8 cellular contexts compared by ENCODE assay signal in genomic region chr16:31105677-31106213, GRCh38. TPM values are rescaled to one million over a fixed set of nuclear protein-coding genes. Genes with fewer than 3 reads are reported as not detected.
DNase-seq lines count a peak whose midpoint lies in the region; ATAC-seq and TF ChIP-seq lines count a peak whose summit lies in the region.

No MANE protein-coding gene starts in this region.

- peak overlapping the region; percentile 86 for H2AFZ ChIP-seq in osteoblast (ENCODE audit: low read length)

- ATAC-seq in HG02759 (IDR thresholded peaks at IDR 0.05; ENCODE audit: unreplicated experiment) (peak; percentile 43), HG02840 (IDR thresholded peaks at IDR 0.05; ENCODE audit: low FRiP score, unreplicated experiment) (no peak)

- H3K4me2 ChIP-seq in osteoblast (ENCODE audit: insufficient read depth, low read length) = peak overlapping the region; percentile 72

- WGBS in suprapubic skin = 9% methylated on average over 33 of the region's 33 CpGs

- TF ChIP-seq POLR2A in Peyer's patch (IDR thresholded peaks at IDR 0.05) = no peak
- no peak for TF ChIP-seq POLR2A in suprapubic skin (IDR thresholded peaks at IDR 0.05)

- H3K9me3 ChIP-seq in Peyer's patch (no peaks in the 10 kb centered on the region), osteoblast (ENCODE audit: low read depth, low read length) (no peaks in the 10 kb centered on the region), suprapubic skin (no peaks in the 10 kb centered on the region)

- no peak for TF ChIP-seq EP300 in suprapubic skin (IDR thresholded peaks at IDR 0.05)

- H3K4me3 ChIP-seq in Peyer's patch (peak overlapping the region in 1 of 4 donors; percentile 25), osteoblast (ENCODE audit: insufficient read depth, low read length) (peak overlapping the region; percentile 58), suprapubic skin (peak overlapping the region; percentile 29)

- peak; percentile 76 to 86 (median 82) for TF ChIP-seq CTCF in Peyer's patch (IDR thresholded peaks at IDR 0.05)
- peak; percentile 59 for TF ChIP-seq CTCF in osteoblast (IDR thresholded peaks at IDR 0.05; ENCODE audit: extremely low read depth, low read depth, low read length)
- peak; percentile 67 to 84 for TF ChIP-seq CTCF in suprapubic skin (IDR thresholded peaks at IDR 0.05)

- H4K20me1 ChIP-seq in osteoblast (ENCODE audit: insufficient read depth, low read length) = no peaks in the 10 kb centered on the region

- H3K27ac ChIP-seq in Peyer's patch (peak overlapping the region in 3 of 4 donors; percentile 23 to 46 (median 32)), osteoblast (ENCODE audit: low read depth, low read length) (peak overlapping the region; percentile 48), suprapubic skin (no peak overlapping the region)

- peaks cover 0 to 19% (median 11%) of the 10 kb centered on the region in 4 donors for H3K4me1 ChIP-seq in Peyer's patch
- H3K4me1 ChIP-seq in osteoblast (ENCODE audit: insufficient read depth, low read length) = peaks cover 17% of the 10 kb centered on the region
- peaks cover 35% of the 10 kb centered on the region for H3K4me1 ChIP-seq in suprapubic skin

- DNase-seq in EL (peak; percentile 67), Peyer's patch (peak; percentile 83 to 92 (median 89)), activated T-helper 1 cell treated with Interleukin-2 at 50 U/mL for 16 hours (ENCODE audit: low read depth) (peak; percentile 52), fibroblast of the conjunctiva (ENCODE audit: low read depth) (peak; percentile 31), osteoblast (ENCODE audit: insufficient read length, low spot score, missing footprints) (peak; percentile 99), suprapubic skin (ENCODE audit: low spot score in 2 of 2) (peak; percentile 92 to 95)

- H3K36me3 ChIP-seq in Peyer's patch = peaks cover 0 to 13% (median 0%) of the 10 kb centered on the region in 3 donors
- H3K36me3 ChIP-seq in osteoblast (ENCODE audit: insufficient read depth, low read length) = peaks cover 14% of the 10 kb centered on the region
- H3K36me3 ChIP-seq in suprapubic skin = peaks cover 15% of the 10 kb centered on the region

- H3K27me3 ChIP-seq in Peyer's patch (no peaks in the 10 kb centered on the region), osteoblast (ENCODE audit: insufficient read depth, low read length) (no peaks in the 10 kb centered on the region), suprapubic skin (no peaks in the 10 kb centered on the region)

- peaks cover 19% of the 10 kb centered on the region for H3K79me2 ChIP-seq in osteoblast (ENCODE audit: insufficient read depth, low read length)

RNA-seq across cellular contexts. Expression of gene BCKDK, which starts 2.4 kb away (rescaled TPM):
- total RNA-seq in Peyer's patch (10 to 100 TPM; 30.5 to 71.4 (median 41.8) TPM), osteoblast (25.9 and 30.0 TPM in 2 replicates), suprapubic skin (10 to 100 TPM; 51.0 to 63.2 (median 58.2) TPM)

RNA-seq across cellular contexts. Expression of gene VKORC1, which starts 11.1 kb away (rescaled TPM):
- total RNA-seq in Peyer's patch = 100 to 1,000 TPM in 2 of 4 donors, 10 to 100 TPM in 2; 20.6 to 207 (median 102) TPM
- 132 and 147 TPM in 2 replicates for total RNA-seq in osteoblast
- total RNA-seq in suprapubic skin = 10 to 100 TPM; 53.8 to 79.3 (median 68.0) TPM

RNA-seq across cellular contexts. Expression of gene KAT8, which starts 11.7 kb away (rescaled TPM):
- total RNA-seq in Peyer's patch = 10 to 100 TPM; 41.5 to 89.4 (median 70.0) TPM
- 31.8 and 35.1 TPM in 2 replicates for total RNA-seq in osteoblast
- 100 to 1,000 TPM in 1 of 4 donors, 10 to 100 TPM in 3; 62.3 to 100 (median 69.8) TPM for total RNA-seq in suprapubic skin

RNA-seq across cellular contexts. Expression of gene PRSS53, which starts 17.0 kb away (rescaled TPM):
- total RNA-seq in Peyer's patch = 10 to 100 TPM in 2 of 4 donors, 1 to 10 TPM in 2; 6.8 to 18.4 (median 12.0) TPM
- 2.7 and 2.9 TPM in 2 replicates for total RNA-seq in osteoblast
- total RNA-seq in suprapubic skin = 1 to 10 TPM; 2.0 to 10.0 (median 5.1) TPM

RNA-seq across cellular contexts. Expression of gene PRSS8, which starts 29.8 kb away (rescaled TPM):
- 100 to 1,000 TPM in 3 of 4 donors, 10 to 100 TPM in 1; 27.2 to 666 (median 549) TPM for total RNA-seq in Peyer's patch
- not detected in 2 replicates for total RNA-seq in osteoblast
- total RNA-seq in suprapubic skin = 100 to 1,000 TPM in 3 of 4 donors, 10 to 100 TPM in 1; 46.3 to 168 (median 140) TPM

Comparison
In these comparisons a context has a peak if more than half of its experiments do, and no peak if none do; other contexts are left out.
1. DNase-seq: peak in every context shown above with its lines; median percentile 99 in osteoblast; 94 in suprapubic skin; 89 in Peyer's patch; 67 in EL; 52 in activated T-helper 1 cell treated with Interleukin-2 at 50 U/mL for 16 hours; 31 in fibroblast of the conjunctiva.